In genomic region chr2:99643824-99644787, GRCh38 we compare ENCODE assay signal across 1 cellular context.
TF ChIP-seq lines count a peak whose summit lies in the region.

No MANE protein-coding gene starts in this region.

TF ChIP-seq in SK-N-SH, 30 proteins besides CTCF, POLR2A, EP300 and RAD21 (continued from another document):
- TF ChIP-seq REST (IDR thresholded peaks at IDR 0.05; ENCODE audit: low read depth, low read length) (no peak), SMC3 (IDR thresholded peaks at IDR 0.05; ENCODE audit: low read depth, low read length) (no peak), MXI1 (IDR thresholded peaks at IDR 0.05; ENCODE audit: low read depth, low read length) (peak; percentile 86), NFIC (IDR thresholded peaks at IDR 0.05; ENCODE audit: borderline replicate concordance) (peak; percentile 56; the same call in 1 of the 2 replicates), MEF2A (IDR thresholded peaks at IDR 0.05; ENCODE audit: borderline replicate concordance, low read depth) (no peak), FOXJ3 (CRISPR knock-in tag; IDR thresholded peaks at IDR 0.05) (no peak), ELF1 (IDR thresholded peaks at IDR 0.05) (no peak), YY1 (IDR thresholded peaks at IDR 0.05; ENCODE audit: low read depth) (no peak), GATA2 (CRISPR knock-in tag; IDR thresholded peaks at IDR 0.05) (peak; percentile 53), FOXM1 (IDR thresholded peaks at IDR 0.05; ENCODE audit: low read depth) (no peak), GABPA (IDR thresholded peaks at IDR 0.05; ENCODE audit: low read depth) (no peak), RXRA (IDR thresholded peaks at IDR 0.05; ENCODE audit: borderline replicate concordance, low read depth) (no peak), NRF1 (IDR thresholded peaks at IDR 0.05; ENCODE audit: low read depth, low read length) (no peak), CHD2 (IDR thresholded peaks at IDR 0.05; ENCODE audit: low read length, partially characterized antibody) (peak; percentile 22), USF2 (IDR thresholded peaks at IDR 0.05; ENCODE audit: borderline replicate concordance, low read depth, low read length) (no peak), MAX (IDR thresholded peaks at IDR 0.05; ENCODE audit: low read depth) (no peak), RFX5 (IDR thresholded peaks at IDR 0.05; ENCODE audit: low read length) (0 out of 2 replicates have a peak, but pooled peaks have one; percentile 10), TEAD4 (IDR thresholded peaks at IDR 0.05; ENCODE audit: borderline replicate concordance, insufficient read depth) (no peak), IRF3 (IDR thresholded peaks at IDR 0.05; ENCODE audit: low read depth, low read length) (no peak)
